Comparison of ENCODE assay signal across 1 cellular context in the genomic region with DNA sequence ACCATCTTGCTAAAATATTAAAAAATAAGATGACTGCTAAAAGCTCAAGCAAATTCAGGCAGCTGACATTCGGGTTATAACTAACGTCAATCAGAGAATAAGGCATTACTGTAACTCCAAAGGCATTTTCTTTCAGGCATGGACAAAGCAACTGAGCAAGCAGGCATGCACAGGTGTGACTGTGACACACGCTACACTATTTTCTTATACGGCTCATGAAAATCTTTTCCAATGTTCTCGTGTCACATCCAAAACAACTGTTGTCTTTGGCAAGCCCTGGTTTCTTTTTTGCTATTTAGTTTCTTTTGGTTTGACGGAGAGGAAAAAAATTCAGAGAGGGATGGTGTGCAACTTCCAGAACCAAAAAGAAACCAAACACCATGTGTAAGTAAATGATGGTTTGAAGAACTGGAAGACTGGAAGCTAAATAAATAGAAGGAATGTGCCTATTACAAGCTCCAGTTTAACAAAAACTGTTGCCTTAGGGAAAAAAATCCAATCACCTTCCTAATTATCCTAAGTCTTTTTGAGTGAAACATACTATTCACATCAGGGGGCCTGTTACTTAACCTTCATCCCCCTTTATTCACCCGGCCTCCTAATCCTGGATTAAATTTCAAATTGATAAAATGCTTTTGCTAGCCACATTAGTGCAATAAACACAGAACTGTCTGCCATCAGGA.
TF ChIP-seq lines count a peak whose summit lies in the region.

No MANE protein-coding gene starts in this region.

TF ChIP-seq in HEK293, 187 proteins besides CTCF, POLR2A, EP300 and RAD21 (continued from another document):
- TF ChIP-seq ZNF391 (tag by site-specific recombination; IDR thresholded peaks at IDR 0.05; ENCODE audit: borderline replicate concordance, low read depth) (no peak), ZNF843 (tag by site-specific recombination; IDR thresholded peaks at IDR 0.05) (no peak), ZNF623 (tag by site-specific recombination; IDR thresholded peaks at IDR 0.05) (no peak), ZNF112 (tag by site-specific recombination; IDR thresholded peaks at IDR 0.05) (no peak), ZNF48 (tag by site-specific recombination; IDR thresholded peaks at IDR 0.05) (no peak), ZNF777 (tag by site-specific recombination; IDR thresholded peaks at IDR 0.05; ENCODE audit: borderline replicate concordance) (no peak), YY2 (tag by site-specific recombination; IDR thresholded peaks at IDR 0.05) (no peak), ZNF571 (tag by site-specific recombination; IDR thresholded peaks at IDR 0.05) (no peak), ZNF433 (tag by site-specific recombination; IDR thresholded peaks at IDR 0.05; ENCODE audit: low read depth) (no peak), KLF1 (tag by site-specific recombination; IDR thresholded peaks at IDR 0.05) (no peak)
- TF ChIP-seq, protein P1, sequence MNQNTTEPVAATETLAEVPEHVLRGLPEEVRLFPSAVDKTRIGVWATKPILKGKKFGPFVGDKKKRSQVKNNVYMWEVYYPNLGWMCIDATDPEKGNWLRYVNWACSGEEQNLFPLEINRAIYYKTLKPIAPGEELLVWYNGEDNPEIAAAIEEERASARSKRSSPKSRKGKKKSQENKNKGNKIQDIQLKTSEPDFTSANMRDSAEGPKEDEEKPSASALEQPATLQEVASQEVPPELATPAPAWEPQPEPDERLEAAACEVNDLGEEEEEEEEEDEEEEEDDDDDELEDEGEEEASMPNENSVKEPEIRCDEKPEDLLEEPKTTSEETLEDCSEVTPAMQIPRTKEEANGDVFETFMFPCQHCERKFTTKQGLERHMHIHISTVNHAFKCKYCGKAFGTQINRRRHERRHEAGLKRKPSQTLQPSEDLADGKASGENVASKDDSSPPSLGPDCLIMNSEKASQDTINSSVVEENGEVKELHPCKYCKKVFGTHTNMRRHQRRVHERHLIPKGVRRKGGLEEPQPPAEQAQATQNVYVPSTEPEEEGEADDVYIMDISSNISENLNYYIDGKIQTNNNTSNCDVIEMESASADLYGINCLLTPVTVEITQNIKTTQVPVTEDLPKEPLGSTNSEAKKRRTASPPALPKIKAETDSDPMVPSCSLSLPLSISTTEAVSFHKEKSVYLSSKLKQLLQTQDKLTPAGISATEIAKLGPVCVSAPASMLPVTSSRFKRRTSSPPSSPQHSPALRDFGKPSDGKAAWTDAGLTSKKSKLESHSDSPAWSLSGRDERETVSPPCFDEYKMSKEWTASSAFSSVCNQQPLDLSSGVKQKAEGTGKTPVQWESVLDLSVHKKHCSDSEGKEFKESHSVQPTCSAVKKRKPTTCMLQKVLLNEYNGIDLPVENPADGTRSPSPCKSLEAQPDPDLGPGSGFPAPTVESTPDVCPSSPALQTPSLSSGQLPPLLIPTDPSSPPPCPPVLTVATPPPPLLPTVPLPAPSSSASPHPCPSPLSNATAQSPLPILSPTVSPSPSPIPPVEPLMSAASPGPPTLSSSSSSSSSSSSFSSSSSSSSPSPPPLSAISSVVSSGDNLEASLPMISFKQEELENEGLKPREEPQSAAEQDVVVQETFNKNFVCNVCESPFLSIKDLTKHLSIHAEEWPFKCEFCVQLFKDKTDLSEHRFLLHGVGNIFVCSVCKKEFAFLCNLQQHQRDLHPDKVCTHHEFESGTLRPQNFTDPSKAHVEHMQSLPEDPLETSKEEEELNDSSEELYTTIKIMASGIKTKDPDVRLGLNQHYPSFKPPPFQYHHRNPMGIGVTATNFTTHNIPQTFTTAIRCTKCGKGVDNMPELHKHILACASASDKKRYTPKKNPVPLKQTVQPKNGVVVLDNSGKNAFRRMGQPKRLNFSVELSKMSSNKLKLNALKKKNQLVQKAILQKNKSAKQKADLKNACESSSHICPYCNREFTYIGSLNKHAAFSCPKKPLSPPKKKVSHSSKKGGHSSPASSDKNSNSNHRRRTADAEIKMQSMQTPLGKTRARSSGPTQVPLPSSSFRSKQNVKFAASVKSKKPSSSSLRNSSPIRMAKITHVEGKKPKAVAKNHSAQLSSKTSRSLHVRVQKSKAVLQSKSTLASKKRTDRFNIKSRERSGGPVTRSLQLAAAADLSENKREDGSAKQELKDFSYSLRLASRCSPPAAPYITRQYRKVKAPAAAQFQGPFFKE (tag by site-specific recombination; IDR thresholded peaks at IDR 0.05; ENCODE audit: borderline replicate concordance), result no peak
- TF ChIP-seq, protein P2, sequence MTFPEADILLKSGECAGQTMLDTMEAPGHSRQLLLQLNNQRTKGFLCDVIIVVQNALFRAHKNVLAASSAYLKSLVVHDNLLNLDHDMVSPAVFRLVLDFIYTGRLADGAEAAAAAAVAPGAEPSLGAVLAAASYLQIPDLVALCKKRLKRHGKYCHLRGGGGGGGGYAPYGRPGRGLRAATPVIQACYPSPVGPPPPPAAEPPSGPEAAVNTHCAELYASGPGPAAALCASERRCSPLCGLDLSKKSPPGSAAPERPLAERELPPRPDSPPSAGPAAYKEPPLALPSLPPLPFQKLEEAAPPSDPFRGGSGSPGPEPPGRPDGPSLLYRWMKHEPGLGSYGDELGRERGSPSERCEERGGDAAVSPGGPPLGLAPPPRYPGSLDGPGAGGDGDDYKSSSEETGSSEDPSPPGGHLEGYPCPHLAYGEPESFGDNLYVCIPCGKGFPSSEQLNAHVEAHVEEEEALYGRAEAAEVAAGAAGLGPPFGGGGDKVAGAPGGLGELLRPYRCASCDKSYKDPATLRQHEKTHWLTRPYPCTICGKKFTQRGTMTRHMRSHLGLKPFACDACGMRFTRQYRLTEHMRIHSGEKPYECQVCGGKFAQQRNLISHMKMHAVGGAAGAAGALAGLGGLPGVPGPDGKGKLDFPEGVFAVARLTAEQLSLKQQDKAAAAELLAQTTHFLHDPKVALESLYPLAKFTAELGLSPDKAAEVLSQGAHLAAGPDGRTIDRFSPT (tag by site-specific recombination; IDR thresholded peaks at IDR 0.05), result 0 out of 2 replicates have a peak, but pooled peaks have one; percentile 29
- TF ChIP-seq, protein P3, sequence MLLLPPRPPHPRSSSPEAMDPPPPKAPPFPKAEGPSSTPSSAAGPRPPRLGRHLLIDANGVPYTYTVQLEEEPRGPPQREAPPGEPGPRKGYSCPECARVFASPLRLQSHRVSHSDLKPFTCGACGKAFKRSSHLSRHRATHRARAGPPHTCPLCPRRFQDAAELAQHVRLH (tag by site-specific recombination; IDR thresholded peaks at IDR 0.05), result no peak
TF ChIP-seq in HEK293: peak in this region for 3.
